ENCODE assay signal across 1 cellular context in genomic region chr12:116697305-116698130, GRCh38.
A peak's percentile ranks its signal among the peaks of the same experiment; 100 is the strongest.
TF ChIP-seq lines count a peak whose summit lies in the region.

No MANE protein-coding gene starts in this region.

TF ChIP-seq in K562, 482 proteins besides CTCF, POLR2A, EP300 and RAD21 (continued from another document and continues in another):
- TF ChIP-seq STAT6 (CRISPR knock-in tag; IDR thresholded peaks at IDR 0.05): no peak
- TF ChIP-seq LEF1 (IDR thresholded peaks at IDR 0.05): no peak
- TF ChIP-seq PHF21A (IDR thresholded peaks at IDR 0.05; ENCODE audit: borderline replicate concordance, low read depth): no peak
- TF ChIP-seq BDP1 (IDR thresholded peaks at IDR 0.05; ENCODE audit: insufficient read depth, insufficient read length): no peak
- TF ChIP-seq DACH1 (IDR thresholded peaks at IDR 0.05; ENCODE audit: partially characterized antibody): no peak
- no peak for TF ChIP-seq ZNF277 (CRISPR knock-in tag; IDR thresholded peaks at IDR 0.05; ENCODE audit: borderline replicate concordance)
- TF ChIP-seq SRSF7 (optimal IDR thresholded peaks at IDR 0.05; ENCODE audit: low read depth, low read length): no peak
- no peak for TF ChIP-seq TAF1 (IDR thresholded peaks at IDR 0.05; ENCODE audit: control insufficient read depth, extremely low read depth, insufficient read depth, low read length, severe bottlenecking)
- TF ChIP-seq TOE1 (IDR thresholded peaks at IDR 0.05; ENCODE audit: borderline replicate concordance): no peak
- no peak for TF ChIP-seq TOE1 (CRISPR knock-in tag; IDR thresholded peaks at IDR 0.05; ENCODE audit: borderline replicate concordance, low read depth)
- no peak for TF ChIP-seq SRF (CRISPR knock-in tag; IDR thresholded peaks at IDR 0.05)
- TF ChIP-seq SRSF1 (IDR thresholded peaks at IDR 0.05; ENCODE audit: low read depth, low read length): no peak
- TF ChIP-seq LARP7 (IDR thresholded peaks at IDR 0.05): no peak
- TF ChIP-seq MLLT1 (IDR thresholded peaks at IDR 0.05): no peak
- no peak for TF ChIP-seq FOXM1 (IDR thresholded peaks at IDR 0.05; ENCODE audit: low read depth)
- no peak for TF ChIP-seq FOXM1 (CRISPR knock-in tag; IDR thresholded peaks at IDR 0.05; ENCODE audit: low read depth)
- peak; percentile 48; the same call in 1 of the 2 replicates for TF ChIP-seq SMC3 (conservative IDR thresholded peaks at IDR 0.05; ENCODE audit: insufficient read depth, low read depth, low read length)
- no peak for TF ChIP-seq MAFK (IDR thresholded peaks at IDR 0.05; ENCODE audit: low read length)
- peak; percentile 59 for TF ChIP-seq CTBP1 (IDR thresholded peaks at IDR 0.05; ENCODE audit: borderline replicate concordance)
- TF ChIP-seq ZBTB11 (CRISPR knock-in tag; IDR thresholded peaks at IDR 0.05): no peak
- TF ChIP-seq GTF3C2 (IDR thresholded peaks at IDR 0.05; ENCODE audit: borderline replicate concordance, extremely low read depth, insufficient read length): no peak
- no peak for TF ChIP-seq ZNF766 (CRISPR knock-in tag; conservative IDR thresholded peaks at IDR 0.05)
- TF ChIP-seq STAG1 (CRISPR knock-in tag; IDR thresholded peaks at IDR 0.05; ENCODE audit: borderline replicate concordance): peak; percentile 87; the same call in 1 of the 2 replicates
- no peak for TF ChIP-seq TSC22D4 (tag; IDR thresholded peaks at IDR 0.05)
- no peak for TF ChIP-seq E2F1 (CRISPR knock-in tag; IDR thresholded peaks at IDR 0.05)
- no peak for TF ChIP-seq CHCHD3 (CRISPR knock-in tag; IDR thresholded peaks at IDR 0.05)
- no peak for TF ChIP-seq NR1H2 (CRISPR knock-in tag; IDR thresholded peaks at IDR 0.05)
- TF ChIP-seq ZNF174 (CRISPR knock-in tag; IDR thresholded peaks at IDR 0.05): no peak
- no peak for TF ChIP-seq SP2 (IDR thresholded peaks at IDR 0.05; ENCODE audit: extremely low read depth, low read depth, low read length, poor library complexity, severe bottlenecking)
- TF ChIP-seq CCNT2 (IDR thresholded peaks at IDR 0.05; ENCODE audit: borderline replicate concordance, extremely low read depth, insufficient read length, low read depth, low read length): no peak
- no peak for TF ChIP-seq SNAPC5 (CRISPR knock-in tag; IDR thresholded peaks at IDR 0.05)
- TF ChIP-seq ID3 (CRISPR knock-in tag; IDR thresholded peaks at IDR 0.05): no peak
- no peak for TF ChIP-seq ID3 (tag; IDR thresholded peaks at IDR 0.05)
- TF ChIP-seq ZNF165 (CRISPR knock-in tag; IDR thresholded peaks at IDR 0.05; ENCODE audit: borderline replicate concordance): no peak
